Comparison of ENCODE assay signal across 8 cellular contexts in the genomic region with DNA sequence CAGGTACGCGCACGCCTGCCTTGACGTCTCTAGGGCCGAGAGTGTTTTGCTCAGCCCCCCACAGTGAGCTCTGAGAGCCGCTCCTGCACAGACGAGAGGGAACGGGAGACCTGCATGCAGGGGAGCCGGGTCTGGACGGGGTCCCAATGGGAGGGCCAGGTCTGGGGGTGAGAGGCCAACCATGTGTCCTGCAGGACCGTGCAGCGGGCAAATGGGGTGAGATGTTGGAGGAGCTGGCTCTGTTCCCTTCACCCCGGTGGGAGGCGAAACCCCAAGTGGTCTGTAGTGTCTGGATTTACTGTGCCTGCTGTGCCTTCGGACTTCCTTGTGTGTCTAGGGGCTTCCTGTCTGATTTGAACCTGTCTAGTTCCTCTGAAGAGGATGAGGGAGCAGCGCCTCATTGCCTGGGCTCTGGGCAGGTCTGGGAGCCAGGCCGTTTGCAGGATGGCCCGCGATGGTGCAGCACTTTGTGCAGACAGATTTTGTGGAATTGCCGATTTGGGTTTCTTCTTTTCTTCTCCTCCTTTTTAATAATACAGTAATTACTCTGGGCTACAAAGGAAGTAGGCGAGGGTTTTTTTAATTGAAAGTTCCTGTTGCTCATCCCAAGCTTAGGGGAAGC. TPM values are rescaled to one million over a fixed set of nuclear protein-coding genes. Genes with fewer than 3 reads are reported as not detected.
DNase-seq lines count a peak whose midpoint lies in the region; ATAC-seq, FAIRE-seq and TF ChIP-seq lines count a peak whose summit lies in the region.

No MANE protein-coding gene starts in this region.

- TF ChIP-seq POLR2A in erythroblast (IDR thresholded peaks at IDR 0.05; ENCODE audit: low read length) = no peak

- H3K4me1 ChIP-seq in NT2/D1 (ENCODE audit: insufficient read depth, insufficient read length) (peaks cover 37% of the 10 kb centered on the region), endodermal cell (ENCODE audit: control insufficient read depth, insufficient read depth, low read length) (no peaks in the 10 kb centered on the region), pancreas (peaks cover 0 to 10% (median 8%) of the 10 kb centered on the region in 3 donors)

- H3K4me1 Mint-ChIP-seq in endodermal cell = peaks cover 19% of the 10 kb centered on the region

- H3K9me3 ChIP-seq in NT2/D1 (ENCODE audit: insufficient read depth, low read length) = no peaks in the 10 kb centered on the region
- no peaks in the 10 kb centered on the region for H3K9me3 ChIP-seq in endodermal cell (ENCODE audit: control insufficient read depth, low read length)
- H3K9me3 ChIP-seq in pancreas = no peaks in the 10 kb centered on the region

- no peaks in the 10 kb centered on the region for H3K27me3 ChIP-seq in NT2/D1 (ENCODE audit: insufficient read depth, insufficient read length)
- no peaks in the 10 kb centered on the region for H3K27me3 ChIP-seq in endodermal cell (ENCODE audit: control insufficient read depth, insufficient read depth, low read length, poor library complexity, severe bottlenecking)
- H3K27me3 ChIP-seq in pancreas = no peaks in the 10 kb centered on the region

- peak; percentile 10 for DNase-seq in GF-D8 (lab: John Stamatoyannopoulos, UW)
- no peak for DNase-seq in NT2/D1 (ENCODE audit: low read depth, low spot score)
- DNase-seq in endodermal cell = no peak
- peak in 2 of 6 donors; percentile 38 to 71 for DNase-seq in pancreas
- DNase-seq in superior temporal gyrus (ENCODE audit: extremely low spot score) = no peak
- DNase-seq in urothelium cell line (ENCODE audit: low spot score) = no peak
- no peak for DNase-seq in erythroblast (lab: John Stamatoyannopoulos, UW)

- H3K4me3 Mint-ChIP-seq in endodermal cell = peak overlapping the region; percentile 86

- no peaks in the 10 kb centered on the region for H3K27me3 Mint-ChIP-seq in endodermal cell (ENCODE audit: insufficient read depth)

- TF ChIP-seq CTCF in endodermal cell (conservative IDR thresholded peaks at IDR 0.05) = no peak
- no peak for TF ChIP-seq CTCF in pancreas (IDR thresholded peaks at IDR 0.05)

- peaks cover 4% of the 10 kb centered on the region for H3K36me3 Mint-ChIP-seq in endodermal cell (ENCODE audit: low read depth)

- 39 to 50% methylated on average over 17 to 21 of the region's 21 CpGs for WGBS in endodermal cell (ENCODE audit: insufficient coverage in 1 of 2, insufficient read length in 1 of 2), 2 experiments
- WGBS in pancreas, 2 donors = 45 to 47% methylated on average over 19 to 21 of the region's 21 CpGs

- FAIRE-seq in pancreas (lab: Jason Lieb, UNC) (no peak), urothelium cell line (lab: Jason Lieb, UNC) (no peak)

- H3K36me3 ChIP-seq in NT2/D1 (ENCODE audit: insufficient read depth, insufficient read length, low read length) (peaks cover 18% of the 10 kb centered on the region), endodermal cell (ENCODE audit: control insufficient read depth, insufficient read depth, low read length) (no peaks in the 10 kb centered on the region), pancreas (no peaks in the 10 kb centered on the region)

- H3K9ac ChIP-seq in NT2/D1 (ENCODE audit: insufficient read length, low read depth) = peak overlapping the region; percentile 96
- peak overlapping the region; percentile 81 for H3K9ac ChIP-seq in endodermal cell (ENCODE audit: extremely low read depth, low read length, poor library complexity, severe bottlenecking)

- intact Hi-C loops in pancreas (cut with DNase I) = no loop called here

- H3K9me3 Mint-ChIP-seq in endodermal cell = no peaks in the 10 kb centered on the region

- H3K27ac Mint-ChIP-seq in endodermal cell = peak overlapping the region; percentile 91

- H3K27ac ChIP-seq in endodermal cell (ENCODE audit: low read depth, low read length) = peak overlapping the region; percentile 90
- H3K27ac ChIP-seq in pancreas = peak overlapping the region; percentile 47 to 85 (median 71)

- no peak for ATAC-seq in pancreas
- ATAC-seq in activated CD4-positive, CD25-positive, alpha-beta regulatory T cell treated with anti-CD3 and anti-CD28 coated beads, Interleukin-2, amount 50 U/mL, for 24 hours = no peak

- H3K4me3 ChIP-seq in NT2/D1 (ENCODE audit: insufficient read length, low read depth) (peak overlapping the region; percentile 88), endodermal cell (ENCODE audit: low read length) (peak overlapping the region; percentile 96), pancreas (peak overlapping the region in 3 of 4 donors; percentile 35 to 86 (median 78))

RNA-seq across cellular contexts. Expression of gene CSNK1G2, which starts 2.1 kb away (rescaled TPM):
- 100 to 1,000 TPM; 111 to 112 TPM for total RNA-seq in endodermal cell
- polyA plus RNA-seq in endodermal cell (2013, experiment 1 of 2) = 107 TPM
- polyA plus RNA-seq in endodermal cell (2013, experiment 2 of 2) = 98.1 TPM
- total RNA-seq in pancreas = 10 to 100 TPM; 20.7 to 33.0 (median 26.0) TPM
- polyA plus RNA-seq in pancreas = 10 to 100 TPM; 68.0 to 69.4 TPM

RNA-seq across cellular contexts. Expression of gene ADAT3, which starts 37.8 kb away (rescaled TPM):
- total RNA-seq in endodermal cell (10 to 100 TPM in 1 of 2 donors, 1 to 10 TPM in 1; 9.9 to 13.8 TPM), pancreas (1 to 10 TPM; 2.0 to 6.5 (median 4.5) TPM)
- 4.5 TPM for polyA plus RNA-seq in endodermal cell (2013, experiment 1 of 2)
- 3.1 TPM for polyA plus RNA-seq in endodermal cell (2013, experiment 2 of 2)
- 10 to 100 TPM in 1 of 2 donors, 1 to 10 TPM in 1; 5.2 to 10.1 TPM for polyA plus RNA-seq in pancreas

RNA-seq across cellular contexts. Expression of gene SCAMP4, which starts 37.8 kb away (rescaled TPM):
- total RNA-seq in endodermal cell (10 to 100 TPM; 69.6 to 75.3 TPM), pancreas (10 to 100 TPM; 23.0 to 52.2 (median 30.7) TPM)
- 46.5 TPM for polyA plus RNA-seq in endodermal cell (2013, experiment 1 of 2)
- 42.9 TPM for polyA plus RNA-seq in endodermal cell (2013, experiment 2 of 2)
- 10 to 100 TPM; 40.8 to 49.3 TPM for polyA plus RNA-seq in pancreas

RNA-seq across cellular contexts. Expression of gene ABHD17A, which starts 57.7 kb away (rescaled TPM):
- total RNA-seq in endodermal cell (10 to 100 TPM; 50.6 to 52.9 TPM), pancreas (10 to 100 TPM; 21.1 to 30.8 (median 24.4) TPM)
- polyA plus RNA-seq in endodermal cell (2013, experiment 1 of 2) = 45.1 TPM
- polyA plus RNA-seq in endodermal cell (2013, experiment 2 of 2) = 45.7 TPM
- 10 to 100 TPM; 62.4 to 71.0 TPM for polyA plus RNA-seq in pancreas
